In the genomic region with DNA sequence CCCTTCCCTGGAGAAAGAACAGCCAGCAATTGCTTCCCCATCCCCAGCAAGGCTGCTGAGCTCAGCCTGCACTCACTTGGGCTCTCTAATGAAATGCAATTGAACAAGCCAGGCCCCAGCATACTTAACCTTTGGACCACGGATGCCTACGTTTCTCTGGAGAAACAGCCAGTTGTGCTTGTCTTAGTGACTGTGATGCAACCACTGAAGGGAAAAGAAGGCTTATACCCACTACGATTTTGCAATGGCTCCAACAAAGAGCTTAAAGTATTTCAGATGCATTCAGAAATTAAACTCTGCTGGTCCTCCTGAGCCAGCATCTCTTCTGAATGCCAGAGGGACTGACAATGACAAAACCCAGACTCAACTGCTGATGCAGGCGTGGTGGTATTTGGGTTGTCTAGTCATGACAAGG, we compare ENCODE assay signal across 17 cellular contexts. TPM values are rescaled to one million over a fixed set of nuclear protein-coding genes. Genes with fewer than 3 reads are reported as not detected.
A peak's percentile ranks its signal among the peaks of the same experiment; 100 is the strongest.
DNase-seq lines count a peak whose midpoint lies in the region; ATAC-seq, FAIRE-seq and TF ChIP-seq lines count a peak whose summit lies in the region.
"Had no signal": no experiment of that assay in that cellular context is flagged by ENCODE, and none has a peak within 500 bp of the region (broad histone marks: within the 10 kb centered on the region; RNA-seq: fewer than 3 reads in every experiment).

No MANE protein-coding gene starts in this region.

- H4K91ac ChIP-seq in H1 (replicated peaks; ENCODE audit: insufficient read length, low read length), result no peak overlapping the region

- no peak overlapping the region for H4K8ac ChIP-seq in H1 (ENCODE audit: extremely low read depth, insufficient read depth, low read length)

- TF ChIP-seq CTCF in H1 (IDR thresholded peaks at IDR 0.05; ENCODE audit: control extremely low read depth in 1 of 3, insufficient read depth in 1 of 3, low read depth in 1 of 3, low read length in 3 of 3) (no peak), lower lobe of right lung (IDR thresholded peaks at IDR 0.05) (no peak)

- no peak for TF ChIP-seq POLR2A in H1 (IDR thresholded peaks at IDR 0.05; ENCODE audit: control extremely low read depth in 1 of 2, low read depth in 2 of 2, low read length in 2 of 2)

- H3K4me1 ChIP-seq in HUES64 (ENCODE audit: insufficient read depth, low read length), result peaks cover 48% of the 10 kb centered on the region
- H3K4me1 ChIP-seq in H1 (replicated peaks in 1 of 4; ENCODE audit: control insufficient read depth in 3 of 4, insufficient read depth in 4 of 4, low read length in 3 of 4), result peaks cover 0 to 13% (median 5%) of the 10 kb centered on the region in 4 experiments; a peak in 4 of 7 replicates
- peaks cover 8% of the 10 kb centered on the region for H3K4me1 ChIP-seq in lower lobe of right lung
- H3K4me1 ChIP-seq: BLaER1 had no signal

- no peaks in the 10 kb centered on the region for H3K27me3 ChIP-seq in HUES64 (ENCODE audit: insufficient read depth, low read length)
- no peaks in the 10 kb centered on the region for H3K27me3 ChIP-seq in H1 (replicated peaks in 1 of 4; ENCODE audit: control insufficient read depth in 3 of 4, extremely low read depth in 1 of 4, insufficient read depth in 3 of 4, low read length in 3 of 4)
- H3K27me3 ChIP-seq in lower lobe of right lung (ENCODE audit: low read depth), result no peaks in the 10 kb centered on the region
- H3K27me3 ChIP-seq: BLaER1, esophagus muscularis mucosa had no signal

- H2BK12ac ChIP-seq in H1 (ENCODE audit: low read depth, low read length), result peak overlapping the region; percentile 77; the same call in 1 of the 2 replicates

- peak overlapping the region; percentile 92 for H2AFZ ChIP-seq in H1 (ENCODE audit: low read length)

- intact Hi-C loops in lower lobe of right lung (cut with DNase I), result no loop called here

- no peaks in the 10 kb centered on the region for H3K79me1 ChIP-seq in H1 (ENCODE audit: low read depth, low read length)

- H3K27ac ChIP-seq in HUES64 (ENCODE audit: low read depth, low read length) (peak overlapping the region; percentile 50; the same call in 1 of the 2 replicates), H1 (ENCODE audit: low read depth, low read length) (no peak overlapping the region), lower lobe of right lung (no peak overlapping the region)
- H3K27ac ChIP-seq: BLaER1, esophagus muscularis mucosa had no signal

- FAIRE-seq in H1 (lab: Jason Lieb, UNC), result no peak

- no peak overlapping the region for H3K14ac ChIP-seq in H1 (ENCODE audit: insufficient read length)

- H3K18ac ChIP-seq in H1 (ENCODE audit: extremely low read depth, low read length), result no peak overlapping the region; the same call in 1 of the 2 replicates

- no peak for TF ChIP-seq EP300 in H1 (IDR thresholded peaks at IDR 0.05; ENCODE audit: borderline replicate concordance in 1 of 2, low read depth in 2 of 2, low read length in 2 of 2)

- no peaks in the 10 kb centered on the region for H4K20me1 ChIP-seq in H1 (replicated peaks in 1 of 2; ENCODE audit: control insufficient read depth in 1 of 2, insufficient read depth in 2 of 2, low read length in 2 of 2)
- H4K20me1 ChIP-seq: BLaER1 had no signal

- H2BK20ac ChIP-seq in H1 (ENCODE audit: low read length), result 0 out of 2 replicates have a peak overlapping the region, but pooled peaks have one; percentile 63

- H4K5ac ChIP-seq in H1 (ENCODE audit: insufficient read length, low read depth, low read length), result no peak overlapping the region

- no peak overlapping the region for H3K56ac ChIP-seq in H1 (replicated peaks; ENCODE audit: insufficient read length, low read depth, low read length)

- ATAC-seq in lower lobe of right lung (peak; percentile 41 to 53), HG02759 (IDR thresholded peaks at IDR 0.05; ENCODE audit: unreplicated experiment) (no peak)
- ATAC-seq: stimulated activated effector memory CD8-positive, alpha-beta T cell treated with anti-CD3 and anti-CD28 coated beads, Interleukin-12 subunit alpha, Interleukin-12 subunit beta, amount 100 ng/mL, for 72 hours; T-helper 17 cell had no signal

- H2BK5ac ChIP-seq in H1 (ENCODE audit: low read depth, low read length), result peak overlapping the region; percentile 47; the same call in 1 of the 2 replicates

- peaks cover 3% of the 10 kb centered on the region; the same call in 1 of the 2 replicates for H3K9me3 ChIP-seq in HUES64 (ENCODE audit: insufficient read depth, low read depth, low read length)
- H3K9me3 ChIP-seq in H1 (ENCODE audit: insufficient read depth in 2 of 2, low read depth in 1 of 2, low read length in 1 of 2), result no peaks in the 10 kb centered on the region
- no peaks in the 10 kb centered on the region for H3K9me3 ChIP-seq in lower lobe of right lung
- H3K9me3 ChIP-seq: BLaER1, esophagus muscularis mucosa had no signal

- H3K4ac ChIP-seq in H1 (replicated peaks; ENCODE audit: insufficient read length, low read depth, low read length), result no peak overlapping the region

- H3K4me3 ChIP-seq in HUES64 (ENCODE audit: low read length), result no peak overlapping the region
- no peak overlapping the region for H3K4me3 ChIP-seq in H1 (ENCODE audit: extremely low read depth in 1 of 4, insufficient read depth in 2 of 4, low read depth in 3 of 4, low read length in 4 of 4)
- H3K4me3 ChIP-seq in lower lobe of right lung, result no peak overlapping the region
- H3K4me3 ChIP-seq: BLaER1, esophagus muscularis mucosa had no signal

- H2BK15ac ChIP-seq in H1 (ENCODE audit: low read length), result no peak overlapping the region

- H2BK120ac ChIP-seq in H1 (replicated peaks; ENCODE audit: low read depth, low read length), result no peak overlapping the region

- CTCF ChIA-PET in H1 (lab: Charles Lee; ENCODE audit: partially characterized antibody), result interaction anchor here (0.8 to 1.4 kb wide), 8 partner anchors 16 to 213 kb away, joined by 3 to 5 read pairs (median 4); no protein-coding TSS in a partner anchor

- H3K79me2 ChIP-seq in H1 (ENCODE audit: control insufficient read depth in 1 of 2, insufficient read depth in 2 of 2, low read length in 2 of 2), result no peaks in the 10 kb centered on the region

- TF ChIP-seq RAD21 in H1 (IDR thresholded peaks at IDR 0.05 in 1 of 2, conservative IDR thresholded peaks at IDR 0.05 in 1 of 2; ENCODE audit: low read depth in 2 of 2, low read length in 2 of 2), result 0 out of 4 replicates have a peak, but pooled peaks of 1 of the 2 experiments have one; percentile 6

- H3K23me2 ChIP-seq in H1 (ENCODE audit: low read depth, low read length), result no peaks in the 10 kb centered on the region; the same call in 1 of the 2 replicates

- H2AK5ac ChIP-seq in H1 (ENCODE audit: low read depth, low read length), result no peak overlapping the region

- no peak overlapping the region for H3K9ac ChIP-seq in HUES64 (ENCODE audit: low read depth, low read length)
- no peak overlapping the region for H3K9ac ChIP-seq in H1 (replicated peaks in 1 of 4; ENCODE audit: extremely low read depth in 1 of 4, low read depth in 3 of 4, low read length in 3 of 4)
- H3K9ac ChIP-seq: BLaER1 had no signal

- no peak overlapping the region for H3K23ac ChIP-seq in H1 (ENCODE audit: insufficient read length)

- peak; percentile 37 for DNase-seq in AG20443 (ENCODE audit: low spot score)
- DNase-seq in H1 (ENCODE audit: low read depth in 1 of 2, low spot score in 2 of 2), result no peak
- DNase-seq in lower lobe of right lung, result no peak
- no peak for DNase-seq in KG1 (lab: John Stamatoyannopoulos, UW)
- no peak for DNase-seq in NCI-H510A (lab: John Stamatoyannopoulos, UW)
- DNase-seq in 8988T, result no peak
- DNase-seq: activated CD4-positive, alpha-beta memory T cell treated with anti-CD3 and anti-CD28 coated beads, Interleukin-2, amount 10 ng/mL, durations not matched to agents 7 days and 5 days; activated effector memory CD4-positive, alpha-beta T cell treated with anti-CD3 and anti-CD28 coated beads, Interleukin-2, amount 50 U/mL, for 16 hours; GF-D8; NK-92 treated with Interleukin-12 subunit alpha and Interleukin-12 subunit beta, amount 100 ng/mL, for 24 hours; stimulated activated CD4-positive, alpha-beta T cell treated with anti-CD3 and anti-CD28 coated beads, Interleukin-1b, Interleukin-23, amount 100 ng/mL, for 48 hours; T-helper 17 cell had no signal

- no peak overlapping the region for H3K4me2 ChIP-seq in H1 (ENCODE audit: insufficient read depth in 1 of 2, low read depth in 2 of 2, low read length in 2 of 2)
- H3K4me2 ChIP-seq: BLaER1 had no signal

- 46% methylated on average over 4 of the region's 4 CpGs for WGBS in HUES64
- WGBS in H1 (ENCODE audit: extremely low coverage in 1 of 2, insufficient coverage in 1 of 2, insufficient read length in 1 of 2, insufficient replicate concordance in 2 of 2, low coverage in 1 of 2, low lambda C conversion rate in 2 of 2, missing lambda C conversion rate in 1 of 2), 2 experiments, result 56% methylated on average over 4 of the region's 4 CpGs; no CpG with 5 or more reads in 1 of the 2 experiments

- POLR2A ChIA-PET in H1 (lab: Charles Lee; ENCODE audit: partially characterized antibody), result no interaction called here

- no peaks in the 10 kb centered on the region for H3K36me3 ChIP-seq in HUES64 (ENCODE audit: insufficient read depth, low read length)
- H3K36me3 ChIP-seq in H1 (ENCODE audit: control insufficient read depth in 2 of 4, insufficient read depth in 4 of 4, low read length in 3 of 4), result no peaks in the 10 kb centered on the region
- H3K36me3 ChIP-seq in lower lobe of right lung, result no peaks in the 10 kb centered on the region
- H3K36me3 ChIP-seq: BLaER1, esophagus muscularis mucosa had no signal

TF ChIP-seq in H1, 55 proteins besides CTCF, POLR2A, EP300 and RAD21 (continues in another document):
- no peak for TF ChIP-seq CBX8 (IDR thresholded peaks at IDR 0.05; ENCODE audit: borderline replicate concordance, low read depth, low read length)
- TF ChIP-seq EGR1 (IDR thresholded peaks at IDR 0.05; ENCODE audit: borderline replicate concordance, low read depth, low read length), result no peak
- no peak for TF ChIP-seq GABPA (IDR thresholded peaks at IDR 0.05; ENCODE audit: borderline replicate concordance, insufficient read depth, low read length)
- TF ChIP-seq TCF12 (IDR thresholded peaks at IDR 0.05; ENCODE audit: low read depth, low read length), result no peak
- TF ChIP-seq KDM4A (IDR thresholded peaks at IDR 0.05; ENCODE audit: low read depth, low read length, severe bottlenecking), result no peak
- no peak for TF ChIP-seq RBBP5 (IDR thresholded peaks at IDR 0.05; ENCODE audit: borderline replicate concordance, low read depth, low read length)
- no peak for TF ChIP-seq TAF7 (optimal IDR thresholded peaks at IDR 0.05; ENCODE audit: borderline replicate concordance, low read depth, low read length)

RNA-seq across cellular contexts. Expression of a gene that starts 51.3 kb away (rescaled TPM):
- polyA plus RNA-seq in HUES64 (2013, experiment 1 of 2), result 13.3 TPM
- 19.7 TPM for polyA plus RNA-seq in HUES64 (2013, experiment 2 of 2)
- 29.8 and 31.1 TPM in 2 replicates for total RNA-seq in H1 (2021; fragmentation: NEBNext Ultra II Directional; extraction: Animal tissue kit (Norgen Biotek cat#: 25700))
- polyA plus RNA-seq in H1 (2011; rRNA removed), result 6.9 and 10.2 TPM in 2 replicates
- polyA plus RNA-seq in H1 (2011; cell fraction: cytosol; rRNA removed), result 12.1 TPM
- 5.9 TPM for polyA plus RNA-seq in H1 (2011; cell fraction: nucleus; rRNA removed)
- 4.8 to 9.8 TPM (median 6.0 TPM) in 4 replicates for polyA plus RNA-seq in H1 (2012, experiment 1 of 2)
- 0.63 TPM for polyA plus RNA-seq in H1 (2012, experiment 2 of 2)
- polyA plus RNA-seq in H1 (2013, experiment 1 of 2), result 5.9 TPM
- polyA plus RNA-seq in H1 (2013, experiment 2 of 2), result 5.3 TPM
- polyA minus RNA-seq in H1 (2011; rRNA and poly(A)+ RNA removed), result 54.6 and 58.0 TPM in 2 replicates
- 32.7 TPM for polyA minus RNA-seq in H1 (2011; cell fraction: cytosol; rRNA and poly(A)+ RNA removed)
- polyA minus RNA-seq in H1 (2011; cell fraction: nucleus; rRNA and poly(A)+ RNA removed), result 59.5 TPM
- 33.8 TPM for total RNA-seq in lower lobe of right lung
